Comparison of ENCODE assay signal across 24 cellular contexts in genomic region chr15:40960151-40960885, GRCh38. TPM values are rescaled to one million over a fixed set of nuclear protein-coding genes. Genes with fewer than 3 reads are reported as not detected.
DNase-seq lines count a peak whose midpoint lies in the region; ATAC-seq, FAIRE-seq and TF ChIP-seq lines count a peak whose summit lies in the region.
"Had no signal": no experiment of that assay in that cellular context is flagged by ENCODE, and none has a peak within 500 bp of the region (broad histone marks: within the 10 kb centered on the region; RNA-seq: fewer than 3 reads in every experiment).

No MANE protein-coding gene starts in this region.

- H3K4me1 ChIP-seq in HepG2 (ENCODE audit: insufficient read depth, low read length) (no peaks in the 10 kb centered on the region), right lobe of liver (no peaks in the 10 kb centered on the region), adrenal gland (replicated peaks in 1 of 2) (no peaks in the 10 kb centered on the region), tibial artery (peaks cover 0 to 31% (median 24%) of the 10 kb centered on the region in 4 donors)

- TF ChIP-seq EP300 in HepG2 (IDR thresholded peaks at IDR 0.05; ENCODE audit: low read depth in 2 of 2, low read length in 2 of 2) (no peak), HepG2 (CRISPR knock-in tag; IDR thresholded peaks at IDR 0.05; ENCODE audit: borderline replicate concordance) (no peak)

- peaks cover 10 to 52% of the 10 kb centered on the region in 2 experiments for H3K27me3 ChIP-seq in HepG2 (ENCODE audit: control insufficient read depth in 1 of 2, insufficient read depth in 2 of 2, low read length in 2 of 2)
- no peaks in the 10 kb centered on the region for H3K27me3 ChIP-seq in right lobe of liver
- no peaks in the 10 kb centered on the region for H3K27me3 ChIP-seq in adrenal gland
- H3K27me3 ChIP-seq in tibial artery, result no peaks in the 10 kb centered on the region

- H3K36me3 ChIP-seq in HepG2 (replicated peaks in 1 of 2; ENCODE audit: control insufficient read depth in 1 of 2, insufficient read depth in 2 of 2, low read length in 2 of 2) (no peaks in the 10 kb centered on the region), right lobe of liver (no peaks in the 10 kb centered on the region), adrenal gland (replicated peaks in 1 of 2) (no peaks in the 10 kb centered on the region), tibial artery (no peaks in the 10 kb centered on the region)
- H3K36me3 ChIP-seq: prostate gland, WERI-Rb-1 had no signal

- FAIRE-seq in HepG2 (lab: Jason Lieb, UNC), result no peak
- FAIRE-seq: GM12891 had no signal

- DNase-seq in HepG2 (ENCODE audit: low spot score) (no peak), right lobe of liver (no peak), chondrocyte (ENCODE audit: low spot score) (no peak), type B pancreatic cell (ENCODE audit: extremely low spot score, unreplicated experiment) (no peak), adrenal gland (no peak), tibial artery (no peak)
- DNase-seq: activated CD8-positive, alpha-beta T cell treated with anti-CD3 and anti-CD28 coated beads, Interleukin-2, amount 10 ng/mL, durations not matched to agents 7 days and 5 days; aorta; CD4-positive, alpha-beta T cell; cerebellar nuclear complex; effector memory CD8-positive, alpha-beta T cell; glutamatergic neuron; NCI-H1436; NCI-H2171; NCI-H526 treated with DMSO at 0.1 percent for 48 hours; stimulated activated CD4-positive, alpha-beta T cell treated with anti-CD3 and anti-CD28 coated beads, Interleukin-2, amount 100 ng/mL, for 48 hours; substantia nigra; WERI-Rb-1 had no signal

- CTCF ChIA-PET in HepG2 (lab: Yijun Ruan, JAX; ENCODE audit: low intra/inter-chr PET ratio, low total read pairs), result no interaction called here

- peaks cover 48% of the 10 kb centered on the region for H3K4me1 Mint-ChIP-seq in chondrocyte (ENCODE audit: low read depth)
- H3K4me1 Mint-ChIP-seq in nephron, result peaks cover 38% of the 10 kb centered on the region
- H3K4me1 Mint-ChIP-seq in type B pancreatic cell (ENCODE audit: unreplicated experiment), result peaks cover 22% of the 10 kb centered on the region

- in situ Hi-C loops in HepG2 (cut with HindIII; ENCODE audit: extremely low pct_ligation_motif_present, low pct_unique_long_range_greater_than_20kb), result no loop called here

- no peak overlapping the region for H3K4me3 ChIP-seq in HepG2 (replicated peaks in 1 of 3; ENCODE audit: insufficient read depth in 1 of 3, low read depth in 2 of 3, low read length in 3 of 3)
- H3K4me3 ChIP-seq in right lobe of liver, result no peak overlapping the region
- H3K4me3 ChIP-seq in adrenal gland, result no peak overlapping the region
- H3K4me3 ChIP-seq in tibial artery, result no peak overlapping the region
- H3K4me3 ChIP-seq: prostate gland, skin epidermis had no signal

- H3K4me2 ChIP-seq in HepG2 (ENCODE audit: low read depth, low read length), result no peak overlapping the region

- H3K27ac Mint-ChIP-seq in chondrocyte (ENCODE audit: unreplicated experiment) (peak overlapping the region; percentile 45), nephron (peak overlapping the region; percentile 66 to 71 (median 70)), type B pancreatic cell (peak overlapping the region; percentile 36)
- H3K27ac Mint-ChIP-seq: activated CD8-positive, alpha-beta T cell treated with anti-CD3 and anti-CD28 coated beads, Interleukin-2, amount 10 ng/mL, durations not matched to agents 7 days and 5 days; CD4-positive, alpha-beta T cell had no signal

- peak; percentile 15; the same call in 1 of the 3 replicates for ATAC-seq in HepG2
- ATAC-seq in right lobe of liver, result no peak
- ATAC-seq in SK-N-SH treated with all-trans-retinoic acid at 6 μM for 48 hours, result no peak
- ATAC-seq: activated CD8-positive, alpha-beta T cell treated with anti-CD3 and anti-CD28 coated beads, Interleukin-2, amount 10 ng/mL, durations not matched to agents 7 days and 5 days; effector memory CD8-positive, alpha-beta T cell had no signal

- H3K79me2 ChIP-seq in HepG2 (ENCODE audit: insufficient read depth, low read length), result no peaks in the 10 kb centered on the region

- TF ChIP-seq CTCF in HepG2 (CRISPR knock-in tag; IDR thresholded peaks at IDR 0.05) (no peak), right lobe of liver (IDR thresholded peaks at IDR 0.05) (no peak), chondrocyte (IDR thresholded peaks at IDR 0.05) (no peak), nephron (IDR thresholded peaks at IDR 0.05; ENCODE audit: unreplicated experiment in 3 of 3) (no peak), type B pancreatic cell (conservative IDR thresholded peaks at IDR 0.05) (no peak), adrenal gland (IDR thresholded peaks at IDR 0.05) (no peak), tibial artery (IDR thresholded peaks at IDR 0.05) (no peak)

- no TSS peak for BruUV-seq in HepG2 (replicated peaks; lab: Mats Ljungman, UMichigan)

- no peak overlapping the region for H2AFZ ChIP-seq in HepG2 (ENCODE audit: low read length)

- no peak for TF ChIP-seq RAD21 in HepG2 (CRISPR knock-in tag; IDR thresholded peaks at IDR 0.05)

- no peaks in the 10 kb centered on the region for H4K20me1 ChIP-seq in HepG2 (ENCODE audit: insufficient read depth, low read length)

- peaks cover 6% of the 10 kb centered on the region for H3K36me3 Mint-ChIP-seq in chondrocyte (ENCODE audit: low read depth)
- H3K36me3 Mint-ChIP-seq in nephron (ENCODE audit: low read depth), result no peaks in the 10 kb centered on the region
- no peaks in the 10 kb centered on the region for H3K36me3 Mint-ChIP-seq in type B pancreatic cell

- WGBS in HepG2 (ENCODE audit: low lambda C conversion rate), result 27% methylated on average over 11 of the region's 16 CpGs
- 92% methylated on average over 10 of the region's 16 CpGs for WGBS in right lobe of liver (ENCODE audit: insufficient coverage, low coverage, low lambda C conversion rate, missing lambda C conversion rate)
- 90 to 96% (median 93%) methylated on average over 15 to 16 of the region's 16 CpGs for WGBS in adrenal gland, 4 donors

- H3K9me3 Mint-ChIP-seq in chondrocyte (ENCODE audit: low read depth), result no peaks in the 10 kb centered on the region
- H3K9me3 Mint-ChIP-seq in nephron, result no peaks in the 10 kb centered on the region
- no peaks in the 10 kb centered on the region for H3K9me3 Mint-ChIP-seq in type B pancreatic cell
- H3K9me3 Mint-ChIP-seq: CD4-positive, alpha-beta T cell; effector memory CD8-positive, alpha-beta T cell had no signal

- POLR2A ChIA-PET in HepG2 (lab: Yijun Ruan, JAX), result no interaction called here

- H3K9me3 ChIP-seq in HepG2 (ENCODE audit: low read length), result no peaks in the 10 kb centered on the region
- no peaks in the 10 kb centered on the region for H3K9me3 ChIP-seq in right lobe of liver
- H3K9me3 ChIP-seq in adrenal gland (replicated peaks in 1 of 3), result no peaks in the 10 kb centered on the region
- H3K9me3 ChIP-seq in tibial artery, result no peaks in the 10 kb centered on the region
- H3K9me3 ChIP-seq: prostate gland had no signal

- intact Hi-C loops in HepG2 (cut with micrococcal nuclease; ENCODE audit: unreplicated experiment), result no loop called here
- intact Hi-C loops in right lobe of liver (cut with DNase I), result no loop called here
- intact Hi-C loops in adrenal gland (cut with DNase I), result no loop called here
- intact Hi-C loops in tibial artery (cut with DNase I; ENCODE audit: low total_unique reads), result no loop called here

- TF ChIP-seq POLR2A in HepG2 (IDR thresholded peaks at IDR 0.05; ENCODE audit: insufficient read depth in 1 of 2, low read depth in 2 of 2, low read length in 2 of 2) (no peak), right lobe of liver (IDR thresholded peaks at IDR 0.05) (no peak), adrenal gland (IDR thresholded peaks at IDR 0.05) (no peak)

- H3K4me3 Mint-ChIP-seq in chondrocyte (ENCODE audit: unreplicated experiment) (no peak overlapping the region), nephron (peak overlapping the region in 1 of 3 experiments; percentile 1), type B pancreatic cell (peak overlapping the region; percentile 57)
- H3K4me3 Mint-ChIP-seq: activated CD8-positive, alpha-beta T cell treated with anti-CD3 and anti-CD28 coated beads, Interleukin-2, amount 10 ng/mL, durations not matched to agents 7 days and 5 days; CD4-positive, alpha-beta T cell; effector memory CD8-positive, alpha-beta T cell had no signal

- H3K27me3 Mint-ChIP-seq in chondrocyte (ENCODE audit: low read depth) (no peaks in the 10 kb centered on the region), nephron (ENCODE audit: low read depth) (peaks cover 11% of the 10 kb centered on the region), type B pancreatic cell (no peaks in the 10 kb centered on the region)

- no peak overlapping the region for H3K9ac ChIP-seq in HepG2 (ENCODE audit: insufficient read depth, low read depth, low read length)

- H3K27ac ChIP-seq in HepG2 (ENCODE audit: extremely low read length, insufficient read depth, low read length) (no peak overlapping the region), right lobe of liver (no peak overlapping the region), adrenal gland (no peak overlapping the region), tibial artery (no peak overlapping the region)
- H3K27ac ChIP-seq: prostate gland, skin epidermis, WERI-Rb-1 had no signal

RNA-seq across cellular contexts. Expression of gene CHAC1, which starts 7.0 kb away (rescaled TPM):
- total RNA-seq in HepG2 (2016; rRNA removed; fragmentation: Illumina TruSeq; extraction: Trizol) (not detected in 2 replicates), right lobe of liver (10 to 100 TPM in 2 of 6 experiments, 1 to 10 TPM in 1, under 1 TPM in 3; 0.22 to 11.6 (median 0.97) TPM), chondrocyte (2.8 to 78.5 TPM (median 77.6 TPM) in 3 replicates), type B pancreatic cell (ENCODE audit: low replicate concordance) (7.8 and 12.9 TPM in 2 replicates), adrenal gland (1 to 10 TPM in 4 of 8 donors, under 1 TPM in 3, not detected in 1; 0.24 to 2.4 (median 1.1) TPM)
- not detected in 2 replicates for total RNA-seq in HepG2 (2016; cell fraction: cytosol; rRNA removed; fragmentation: Illumina TruSeq; extraction: Trizol; ENCODE audit: low read depth)
- total RNA-seq in HepG2 (2016; cell fraction: insoluble cytoplasmic fraction; rRNA removed; fragmentation: Illumina TruSeq; extraction: Trizol), result not detected in 2 replicates
- total RNA-seq in HepG2 (2016; cell fraction: membrane; rRNA removed; fragmentation: Illumina TruSeq; extraction: Trizol), result 0.15 TPM in 1 of 2 replicates, not detected in the other
- total RNA-seq in HepG2 (2016; cell fraction: nucleus; rRNA removed; fragmentation: Illumina TruSeq; extraction: Trizol), result not detected in 2 replicates
- polyA plus RNA-seq in HepG2 (2011; rRNA removed) (0.44 and 0.46 TPM in 2 replicates), adrenal gland (1 to 10 TPM in 2 of 3 donors, under 1 TPM in 1; 0.55 to 1.3 (median 1.3) TPM)
- polyA plus RNA-seq in HepG2 (2011; cell fraction: cytosol; rRNA removed), result 0.41 and 0.63 TPM in 2 replicates
- polyA plus RNA-seq in HepG2 (2011; cell fraction: nucleus; rRNA removed), result 0.21 and 0.48 TPM in 2 replicates
- 0.39 TPM in 1 of 2 replicates, not detected in the other for polyA plus RNA-seq in HepG2 (2012)
- not detected in 2 replicates for polyA plus RNA-seq in HepG2 (2016; cell fraction: cytosol; fragmentation: Illumina TruSeq; extraction: Trizol; ENCODE audit: low read depth)
- not detected in 2 replicates for polyA plus RNA-seq in HepG2 (2016; cell fraction: insoluble cytoplasmic fraction; fragmentation: Illumina TruSeq; extraction: Trizol; ENCODE audit: low read depth)
- polyA plus RNA-seq in HepG2 (2016; cell fraction: membrane; fragmentation: Illumina TruSeq; extraction: Trizol; ENCODE audit: low read depth), result not detected in 2 replicates
- polyA plus RNA-seq in HepG2 (2016; cell fraction: nucleus; fragmentation: Illumina TruSeq; extraction: Trizol; ENCODE audit: insufficient read depth, low read depth), result not detected in 2 replicates
- polyA minus RNA-seq in HepG2 (2011; rRNA and poly(A)+ RNA removed; ENCODE audit: low replicate concordance), result 0.58 and 21.7 TPM in 2 replicates
- 1.1 and 2.0 TPM in 2 replicates for polyA minus RNA-seq in HepG2 (2011; cell fraction: cytosol; rRNA and poly(A)+ RNA removed)
- 0.39 and 0.62 TPM in 2 replicates for polyA minus RNA-seq in HepG2 (2011; cell fraction: nucleus; rRNA and poly(A)+ RNA removed)

RNA-seq across cellular contexts. Expression of gene DLL4, which starts 31.2 kb away (rescaled TPM):
- 0.13 and 0.20 TPM in 2 replicates for total RNA-seq in HepG2 (2016; rRNA removed; fragmentation: Illumina TruSeq; extraction: Trizol)
- 0.09 and 0.10 TPM in 2 replicates for total RNA-seq in HepG2 (2016; cell fraction: cytosol; rRNA removed; fragmentation: Illumina TruSeq; extraction: Trizol; ENCODE audit: low read depth)
- total RNA-seq in HepG2 (2016; cell fraction: insoluble cytoplasmic fraction; rRNA removed; fragmentation: Illumina TruSeq; extraction: Trizol), result 0.07 and 0.19 TPM in 2 replicates
- total RNA-seq in HepG2 (2016; cell fraction: membrane; rRNA removed; fragmentation: Illumina TruSeq; extraction: Trizol), result 0.03 and 0.15 TPM in 2 replicates
- total RNA-seq in HepG2 (2016; cell fraction: nucleus; rRNA removed; fragmentation: Illumina TruSeq; extraction: Trizol), result 0.19 TPM in 1 of 2 replicates, not detected in the other
- 0.25 and 0.27 TPM in 2 replicates for polyA plus RNA-seq in HepG2 (2011; rRNA removed)
- polyA plus RNA-seq in HepG2 (2011; cell fraction: cytosol; rRNA removed), result 0.13 and 0.24 TPM in 2 replicates
- polyA plus RNA-seq in HepG2 (2011; cell fraction: nucleus; rRNA removed), result 0.50 and 0.61 TPM in 2 replicates
- polyA plus RNA-seq in HepG2 (2012), result 0.13 and 0.43 TPM in 2 replicates
- polyA plus RNA-seq in HepG2 (2016; cell fraction: cytosol; fragmentation: Illumina TruSeq; extraction: Trizol; ENCODE audit: low read depth), result 0.07 TPM in 1 of 2 replicates, not detected in the other
- polyA plus RNA-seq in HepG2 (2016; cell fraction: insoluble cytoplasmic fraction; fragmentation: Illumina TruSeq; extraction: Trizol; ENCODE audit: low read depth), result 0.13 and 0.19 TPM in 2 replicates
- polyA plus RNA-seq in HepG2 (2016; cell fraction: membrane; fragmentation: Illumina TruSeq; extraction: Trizol; ENCODE audit: low read depth), result 0.06 and 0.08 TPM in 2 replicates
- 0.34 and 0.39 TPM in 2 replicates for polyA plus RNA-seq in HepG2 (2016; cell fraction: nucleus; fragmentation: Illumina TruSeq; extraction: Trizol; ENCODE audit: insufficient read depth, low read depth)
- 0.98 and 7.6 TPM in 2 replicates for polyA minus RNA-seq in HepG2 (2011; rRNA and poly(A)+ RNA removed; ENCODE audit: low replicate concordance)
- 0.35 and 0.59 TPM in 2 replicates for polyA minus RNA-seq in HepG2 (2011; cell fraction: cytosol; rRNA and poly(A)+ RNA removed)
- 0.12 and 0.26 TPM in 2 replicates for polyA minus RNA-seq in HepG2 (2011; cell fraction: nucleus; rRNA and poly(A)+ RNA removed)
- total RNA-seq in right lobe of liver, result 1 to 10 TPM; 2.9 to 8.7 (median 4.2) TPM
- total RNA-seq in chondrocyte, result 0.36 to 0.45 TPM in 2 of 3 replicates, not detected in the other
- total RNA-seq in type B pancreatic cell (ENCODE audit: low replicate concordance), result 2.9 and 5.9 TPM in 2 replicates
- 10 to 100 TPM in 2 of 8 donors, 1 to 10 TPM in 6; 1.9 to 15.9 (median 5.6) TPM for total RNA-seq in adrenal gland
- polyA plus RNA-seq in adrenal gland, result 1 to 10 TPM in 2 of 3 donors, under 1 TPM in 1; 0.66 to 3.9 (median 3.6) TPM
- total RNA-seq: activated CD8-positive, alpha-beta T cell treated with anti-CD3 and anti-CD28 coated beads, Interleukin-2, amount 10 ng/mL, durations not matched to agents 7 days and 5 days; T-helper 2 cell treated with Interferon-gamma antibody and Interleukin-4, amounts not matched to agents 100 ng/mL and 5 ng/mL, for 36 hours had no signal
